In genomic region chr21:46213620-46214286, GRCh38 we compare ENCODE assay signal across 1 cellular context.
TF ChIP-seq lines count a peak whose summit lies in the region.

No MANE protein-coding gene starts in this region.

TF ChIP-seq in WTC11, 78 proteins besides CTCF, POLR2A, EP300 and RAD21 (continued from another document):
- no peak for TF ChIP-seq IRF1 (CRISPR knock-in tag; IDR thresholded peaks at IDR 0.05)
- TF ChIP-seq ERG (CRISPR knock-in tag; IDR thresholded peaks at IDR 0.05) = no peak
- TF ChIP-seq TP53 (CRISPR knock-in tag; IDR thresholded peaks at IDR 0.05) = no peak
- TF ChIP-seq PRRX2 (CRISPR knock-in tag; IDR thresholded peaks at IDR 0.05) = no peak
- TF ChIP-seq ZNF512 (CRISPR knock-in tag; IDR thresholded peaks at IDR 0.05; ENCODE audit: borderline replicate concordance) = no peak
- no peak for TF ChIP-seq TEAD1 (CRISPR knock-in tag; IDR thresholded peaks at IDR 0.05)
